30 cellular contexts compared by ENCODE assay signal in the genomic region with DNA sequence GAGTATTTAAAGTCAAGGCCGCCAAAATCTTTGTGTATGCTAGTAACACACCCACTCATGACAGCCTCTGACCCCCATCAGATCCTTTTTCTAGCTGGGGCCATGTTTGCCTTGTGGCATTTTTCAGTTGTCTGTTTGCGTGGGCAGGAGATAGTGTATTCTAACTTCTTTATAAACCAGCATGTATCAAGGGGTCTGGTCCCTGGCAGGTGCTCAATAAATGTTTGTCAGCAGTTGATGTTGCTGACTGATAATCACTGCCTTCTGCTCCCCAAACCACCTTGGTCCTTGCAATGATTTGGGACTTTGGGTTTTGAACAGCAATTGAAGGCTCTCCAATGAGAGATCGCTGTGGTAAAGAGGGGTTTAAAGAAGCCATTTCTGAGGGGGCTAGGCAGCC. TPM values are rescaled to one million over a fixed set of nuclear protein-coding genes. Genes with fewer than 3 reads are reported as not detected.
"Had no signal": no experiment of that assay in that cellular context is flagged by ENCODE, and none has a peak within 500 bp of the region (broad histone marks: within the 10 kb centered on the region; RNA-seq: fewer than 3 reads in every experiment).

No MANE protein-coding gene starts in this region.

- H3K4me3 Mint-ChIP-seq: activated B cell treated with CpG ODN at 0.5 μM for 24 hours; activated CD4-positive, alpha-beta T cell treated with anti-CD3 and anti-CD28 coated beads, Interleukin-2, amount 10 ng/mL, durations not matched to agents 24 days and 14 days; activated CD8-positive, alpha-beta memory T cell treated with anti-CD3 and anti-CD28 coated beads, Interleukin-2, amount 10 ng/mL, durations not matched to agents 7 days and 5 days; activated naive CD8-positive, alpha-beta T cell treated with anti-CD3 and anti-CD28 coated beads, Interleukin-2, amount 50 U/mL, for 24 hours; activated T-cell treated with anti-CD3 and anti-CD28 coated beads, Interleukin-2, amount 50 U/mL, for 24 hours; activated T-helper 1 cell treated with anti-CD3 and anti-CD28 coated beads, Interleukin-12 subunit alpha, Interleukin-12 subunit beta, Interleukin-2, Interleukin-4 antibody, amounts not matched to agents 30 ng/mL and 10 ng/mL and 1 ng/mL, durations not matched to agents 14 hours and 24 hours and 36 hours; T-helper 17 cell had no signal

- DNase-seq: activated B cell treated with CpG ODN at 0.5 μM for 24 hours; activated CD4-positive, alpha-beta T cell treated with anti-CD3 and anti-CD28 coated beads for 1 hour; activated CD4-positive, alpha-beta T cell treated with anti-CD3 and anti-CD28 coated beads, Interleukin-2, amount 10 ng/mL, durations not matched to agents 24 days and 14 days; activated CD4-positive, alpha-beta T cell treated with anti-CD3 and anti-CD28 coated beads, Interleukin-2, amount 50 U/mL, for 48 hours; activated CD8-positive, alpha-beta memory T cell treated with anti-CD3 and anti-CD28 coated beads, Interleukin-2, amount 10 ng/mL, durations not matched to agents 7 days and 5 days; activated effector memory CD4-positive, alpha-beta T cell treated with Interleukin-2 at 50 U/mL for 16 hours; activated naive CD4-positive, alpha-beta T cell; activated naive CD8-positive, alpha-beta T cell treated with anti-CD3 and anti-CD28 coated beads, Interleukin-2, amount 50 U/mL, for 24 hours; activated T-cell treated with anti-CD3 and anti-CD28 coated beads, Interleukin-2, amount 50 U/mL, for 24 hours; amniotic stem cell; body of pancreas; central memory CD4-positive, alpha-beta T cell; MG63; MV-4-11; NCI-H1105; NCI-H1436; NCI-H1694 treated with DMSO at 0.1 percent for 48 hours; NCI-H2029 treated with DMSO at 0.1 percent for 48 hours; NCI-H345; NCI-H510A; NCI-H69; Peyer's patch; Right ventricle myocardium superior; SJCRH30; T-helper 17 cell; T-helper 9 cell had no signal

- H3K9me3 Mint-ChIP-seq: activated B cell treated with CpG ODN at 0.5 μM for 24 hours; activated CD4-positive, alpha-beta T cell treated with anti-CD3 and anti-CD28 coated beads, Interleukin-2, amount 10 ng/mL, durations not matched to agents 24 days and 14 days; activated naive CD4-positive, alpha-beta T cell treated with anti-CD3 and anti-CD28 coated beads, Interleukin-2, amount 50 U/mL, for 72 hours; activated naive CD8-positive, alpha-beta T cell treated with anti-CD3 and anti-CD28 coated beads, Interleukin-2, amount 50 U/mL, for 24 hours; activated T-cell treated with anti-CD3 and anti-CD28 coated beads, Interleukin-2, amount 50 U/mL, for 24 hours; activated T-helper 1 cell treated with anti-CD3 and anti-CD28 coated beads, Interleukin-12 subunit alpha, Interleukin-12 subunit beta, Interleukin-2, Interleukin-4 antibody, amounts not matched to agents 30 ng/mL and 10 ng/mL and 1 ng/mL, durations not matched to agents 14 hours and 24 hours and 36 hours had no signal

- H3K27ac Mint-ChIP-seq: activated B cell treated with CpG ODN at 0.5 μM for 24 hours; activated CD4-positive, alpha-beta T cell treated with anti-CD3 and anti-CD28 coated beads, Interleukin-2, amount 10 ng/mL, durations not matched to agents 24 days and 14 days; activated CD8-positive, alpha-beta memory T cell treated with anti-CD3 and anti-CD28 coated beads, Interleukin-2, amount 10 ng/mL, durations not matched to agents 7 days and 5 days; activated naive CD4-positive, alpha-beta T cell treated with anti-CD3 and anti-CD28 coated beads, Interleukin-2, amount 50 U/mL, for 72 hours; activated naive CD8-positive, alpha-beta T cell treated with anti-CD3 and anti-CD28 coated beads, Interleukin-2, amount 50 U/mL, for 24 hours; activated T-cell treated with anti-CD3 and anti-CD28 coated beads, Interleukin-2, amount 50 U/mL, for 24 hours; activated T-helper 1 cell treated with anti-CD3 and anti-CD28 coated beads, Interleukin-12 subunit alpha, Interleukin-12 subunit beta, Interleukin-2, Interleukin-4 antibody, amounts not matched to agents 30 ng/mL and 10 ng/mL and 1 ng/mL, durations not matched to agents 14 hours and 24 hours and 36 hours; T-helper 17 cell had no signal

- H3K4me1 Mint-ChIP-seq: activated B cell treated with CpG ODN at 0.5 μM for 24 hours; activated CD4-positive, alpha-beta T cell treated with anti-CD3 and anti-CD28 coated beads, Interleukin-2, amount 10 ng/mL, durations not matched to agents 24 days and 14 days; activated CD8-positive, alpha-beta memory T cell treated with anti-CD3 and anti-CD28 coated beads, Interleukin-2, amount 10 ng/mL, durations not matched to agents 7 days and 5 days; activated naive CD8-positive, alpha-beta T cell treated with anti-CD3 and anti-CD28 coated beads, Interleukin-2, amount 50 U/mL, for 24 hours; T-helper 17 cell had no signal

- H3K36me3 ChIP-seq: ascending aorta, MG63, Peyer's patch, SJCRH30 had no signal

- ATAC-seq: activated CD8-positive, alpha-beta memory T cell treated with anti-CD3 and anti-CD28 coated beads, Interleukin-2, amount 10 ng/mL, durations not matched to agents 7 days and 5 days; activated naive CD4-positive, alpha-beta T cell treated with anti-CD3 and anti-CD28 coated beads, Interleukin-2, amount 50 U/mL, for 72 hours; activated naive CD8-positive, alpha-beta T cell treated with anti-CD3 and anti-CD28 coated beads, Interleukin-2, amount 50 U/mL, for 24 hours; body of pancreas; T-helper 17 cell had no signal

- H3K9me3 ChIP-seq: ascending aorta, body of pancreas, MG63, Peyer's patch, SJCRH30 had no signal

- H3K36me3 Mint-ChIP-seq: activated CD8-positive, alpha-beta memory T cell treated with anti-CD3 and anti-CD28 coated beads, Interleukin-2, amount 10 ng/mL, durations not matched to agents 7 days and 5 days; activated naive CD4-positive, alpha-beta T cell treated with anti-CD3 and anti-CD28 coated beads, Interleukin-2, amount 50 U/mL, for 72 hours had no signal

- H3K4me1 ChIP-seq: Peyer's patch, SJCRH30 had no signal

- H3K27me3 ChIP-seq: ascending aorta, body of pancreas, MG63, Peyer's patch had no signal

- H3K4me3 ChIP-seq: ascending aorta, body of pancreas, MG63, Peyer's patch, SJCRH30 had no signal

- H3K27me3 Mint-ChIP-seq: activated B cell treated with CpG ODN at 0.5 μM for 24 hours; activated CD4-positive, alpha-beta T cell treated with anti-CD3 and anti-CD28 coated beads, Interleukin-2, amount 10 ng/mL, durations not matched to agents 24 days and 14 days; activated naive CD8-positive, alpha-beta T cell treated with anti-CD3 and anti-CD28 coated beads, Interleukin-2, amount 50 U/mL, for 24 hours had no signal

- H3K27ac ChIP-seq: ascending aorta, body of pancreas, Peyer's patch, RWPE1, SJCRH30 had no signal

RNA-seq across cellular contexts. Expression of gene RARB, which starts 19.2 kb away (rescaled TPM):
- total RNA-seq: activated B cell treated with CpG ODN at 0.5 μM for 24 hours; activated CD4-positive, alpha-beta T cell treated with anti-CD3 and anti-CD28 coated beads, Interleukin-2, amount 10 ng/mL, durations not matched to agents 24 days and 14 days; activated CD8-positive, alpha-beta memory T cell treated with anti-CD3 and anti-CD28 coated beads, Interleukin-2, amount 10 ng/mL, durations not matched to agents 7 days and 5 days; activated naive CD4-positive, alpha-beta T cell treated with anti-CD3 and anti-CD28 coated beads, Interleukin-2, amount 50 U/mL, for 72 hours; activated T-helper 1 cell treated with anti-CD3 and anti-CD28 coated beads, Interleukin-12 subunit alpha, Interleukin-12 subunit beta, Interleukin-2, Interleukin-4 antibody, amounts not matched to agents 30 ng/mL and 10 ng/mL and 1 ng/mL, durations not matched to agents 14 hours and 24 hours and 36 hours; T-helper 17 cell had no signal
